In the genomic region with DNA sequence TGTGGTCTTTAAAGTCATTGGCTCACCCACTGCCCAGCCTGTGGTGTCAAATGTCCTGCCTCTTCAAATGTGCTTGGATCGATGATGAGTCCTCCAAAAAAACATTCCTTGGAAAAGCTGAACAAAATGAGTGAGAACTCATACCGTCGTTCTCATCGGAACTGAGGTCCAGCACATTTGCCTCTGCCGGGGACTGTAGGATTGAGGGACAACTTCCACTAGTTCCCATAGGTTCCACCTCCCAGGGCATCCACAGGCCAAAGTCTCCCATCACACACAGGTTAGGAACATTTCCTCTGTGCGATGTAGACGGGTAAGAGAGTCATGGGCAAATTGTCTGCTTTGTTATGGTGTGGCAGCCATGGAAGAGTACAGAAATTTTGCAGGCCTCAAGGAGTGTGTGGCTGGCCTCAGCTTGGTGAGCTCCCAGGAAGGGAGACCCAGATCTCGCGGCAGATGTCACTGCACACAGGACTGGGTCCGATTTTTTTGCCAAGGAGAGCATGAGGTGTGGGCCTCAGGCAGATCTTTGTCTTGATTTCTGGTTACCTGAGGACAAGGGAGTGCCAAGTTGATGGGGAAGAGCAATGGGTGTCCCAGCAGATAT, we compare ENCODE assay signal across 25 cellular contexts.
"Had no signal": no experiment of that assay in that cellular context is flagged by ENCODE, and none has a peak within 500 bp of the region (broad histone marks: within the 10 kb centered on the region; RNA-seq: fewer than 3 reads in every experiment).

No MANE protein-coding gene starts in this region.

- DNase-seq: activated B cell treated with CpG ODN at 0.5 μM for 24 hours; activated CD4-positive, alpha-beta T cell treated with anti-CD3 and anti-CD28 coated beads for 4 hours; activated CD4-positive, alpha-beta T cell treated with anti-CD3 and anti-CD28 coated beads, Interleukin-2, amount 50 U/mL, for 48 hours; activated naive CD4-positive, alpha-beta T cell treated with Interleukin-2 at 50 U/mL for 16 hours; activated naive CD8-positive, alpha-beta T cell treated with anti-CD3 and anti-CD28 coated beads for 36 hours; activated T-cell treated with anti-CD3 and anti-CD28 coated beads, Interleukin-2, amount 50 U/mL, for 48 hours; amygdala; cerebellar nuclear complex; effector CD4-positive, alpha-beta T cell; foreskin melanocyte; glutamatergic neuron; hippocampal formation; left ventricle myocardium inferior; mammary epithelial cell; midbrain; ovary; stimulated activated CD4-positive, alpha-beta T cell treated with anti-CD3 and anti-CD28 coated beads, Interleukin-1b, Interleukin-23, amount 100 ng/mL, for 48 hours; stomach; T1000 had no signal

- H3K4me3 ChIP-seq: left ventricle myocardium inferior, ovary, prostate gland, stomach, upper lobe of left lung had no signal

- H3K4me1 ChIP-seq: left ventricle myocardium inferior, prostate gland, stomach, upper lobe of left lung had no signal

- ATAC-seq: esophagus mucosa; natural killer cell treated with Interleukin-12 subunit alpha and Interleukin-12 subunit beta and Interleukin-15 and Interleukin-18, amount 100 ng/mL, for 72 hours; stimulated activated memory B cell treated with anti-CD40 and anti-IgM and Interleukin-4, amounts not matched to agents 10 μg/mL and 1 μg/mL and 100 μg/mL, for 72 hours had no signal

- H3K27me3 ChIP-seq: neutrophil, ovary, stomach, upper lobe of left lung had no signal

- H3K36me3 ChIP-seq: neutrophil had no signal

- H3K27ac ChIP-seq: left ventricle myocardium inferior, neutrophil, ovary, prostate gland, stomach, upper lobe of left lung had no signal
